ENCODE assay signal across 17 cellular contexts in genomic region chr13:45282994-45283393, GRCh38. TPM values are rescaled to one million over a fixed set of nuclear protein-coding genes. Genes with fewer than 3 reads are reported as not detected.
DNase-seq lines count a peak whose midpoint lies in the region; TF ChIP-seq lines count a peak whose summit lies in the region.
"Had no signal": no experiment of that assay in that cellular context is flagged by ENCODE, and none has a peak within 500 bp of the region (broad histone marks: within the 10 kb centered on the region; RNA-seq: fewer than 3 reads in every experiment).

No MANE protein-coding gene starts in this region.

- DNase-seq in activated naive CD4-positive, alpha-beta T cell treated with anti-CD3 and anti-CD28 coated beads, Interleukin-2, amount 10 ng/mL, durations not matched to agents 7 days and 5 days, result no peak
- no peak for DNase-seq in activated naive CD4-positive, alpha-beta T cell treated with Interleukin-2 at 50 U/mL for 16 hours
- DNase-seq in glutamatergic neuron (no peak), neural progenitor cell (ENCODE audit: low spot score) (no peak), osteoblast (ENCODE audit: insufficient read length, low spot score, missing footprints) (no peak)
- no peak for DNase-seq in activated CD8-positive, alpha-beta memory T cell treated with anti-CD3 and anti-CD28 coated beads for 24 hours
- DNase-seq: Caco-2; CD4-positive, CD25-positive, alpha-beta regulatory T cell; CD8-positive, alpha-beta T cell; DMS153; DND-41; GOT3; HCEC 1CT had no signal

- no peaks in the 10 kb centered on the region for H3K4me1 ChIP-seq in neural progenitor cell
- H3K4me1 ChIP-seq in osteoblast (ENCODE audit: insufficient read depth, low read length), result peaks cover 14% of the 10 kb centered on the region
- H3K4me1 ChIP-seq: BLaER1, Caco-2 had no signal

- H2AFZ ChIP-seq in neural progenitor cell (replicated peaks), result no peak overlapping the region
- no peak overlapping the region for H2AFZ ChIP-seq in osteoblast (ENCODE audit: low read length)

- no peak overlapping the region for H3K27ac ChIP-seq in neural progenitor cell
- no peak overlapping the region for H3K27ac ChIP-seq in osteoblast (ENCODE audit: low read depth, low read length)
- H3K27ac ChIP-seq: 22Rv1, BLaER1, C4-2B had no signal

- H3F3A ChIP-seq in neural progenitor cell (ENCODE audit: low read depth), result no peaks in the 10 kb centered on the region

- no peaks in the 10 kb centered on the region for H3K27me3 ChIP-seq in neural progenitor cell
- no peaks in the 10 kb centered on the region for H3K27me3 ChIP-seq in osteoblast (ENCODE audit: insufficient read depth, low read length)
- H3K27me3 ChIP-seq: BLaER1 had no signal

- H4K20me1 ChIP-seq in neural progenitor cell (ENCODE audit: low read depth) (no peaks in the 10 kb centered on the region), osteoblast (ENCODE audit: insufficient read depth, low read length) (no peaks in the 10 kb centered on the region)
- H4K20me1 ChIP-seq: BLaER1 had no signal

- H3K4me3 ChIP-seq in neural progenitor cell (no peak overlapping the region), osteoblast (ENCODE audit: insufficient read depth, low read length) (no peak overlapping the region)
- H3K4me3 ChIP-seq: BLaER1 had no signal

- H3K36me3 ChIP-seq in neural progenitor cell, result no peaks in the 10 kb centered on the region
- peaks cover 6% of the 10 kb centered on the region for H3K36me3 ChIP-seq in osteoblast (ENCODE audit: insufficient read depth, low read length)

- H3K9ac ChIP-seq in neural progenitor cell, result peak overlapping the region; percentile 19
- H3K9ac ChIP-seq: BLaER1 had no signal

- H3K9me3 ChIP-seq in neural progenitor cell (ENCODE audit: low read depth) (no peaks in the 10 kb centered on the region), osteoblast (ENCODE audit: low read depth, low read length) (no peaks in the 10 kb centered on the region)
- H3K9me3 ChIP-seq: BLaER1, Caco-2 had no signal

- H3K27me3 Mint-ChIP-seq in activated naive CD4-positive, alpha-beta T cell treated with anti-CD3 and anti-CD28 coated beads, Interleukin-2, amount 10 ng/mL, durations not matched to agents 7 days and 5 days, result no peaks in the 10 kb centered on the region
- no peaks in the 10 kb centered on the region for H3K27me3 Mint-ChIP-seq in glutamatergic neuron (ENCODE audit: unreplicated experiment)
- peaks cover 2% of the 10 kb centered on the region for H3K27me3 Mint-ChIP-seq in neural progenitor cell (ENCODE audit: insufficient read depth, low read depth)
- H3K27me3 Mint-ChIP-seq: B cell; CD4-positive, CD25-positive, alpha-beta regulatory T cell had no signal

- H3K79me2 ChIP-seq in neural progenitor cell (ENCODE audit: low read depth) (no peaks in the 10 kb centered on the region), osteoblast (ENCODE audit: insufficient read depth, low read length) (no peaks in the 10 kb centered on the region)

- no peak overlapping the region for H3K4me3 Mint-ChIP-seq in activated naive CD4-positive, alpha-beta T cell treated with anti-CD3 and anti-CD28 coated beads, Interleukin-2, amount 10 ng/mL, durations not matched to agents 7 days and 5 days
- H3K4me3 Mint-ChIP-seq in glutamatergic neuron (ENCODE audit: unreplicated experiment) (peak overlapping the region; percentile 42), neural progenitor cell (no peak overlapping the region)
- H3K4me3 Mint-ChIP-seq: B cell; CD4-positive, CD25-positive, alpha-beta regulatory T cell; CD8-positive, alpha-beta T cell had no signal

- peaks cover 11% of the 10 kb centered on the region for H3K36me3 Mint-ChIP-seq in activated naive CD4-positive, alpha-beta T cell treated with anti-CD3 and anti-CD28 coated beads, Interleukin-2, amount 10 ng/mL, durations not matched to agents 7 days and 5 days
- H3K36me3 Mint-ChIP-seq in glutamatergic neuron (ENCODE audit: unreplicated experiment) (no peaks in the 10 kb centered on the region), neural progenitor cell (peaks cover 9% of the 10 kb centered on the region)

- H3K4me2 ChIP-seq in neural progenitor cell, result no peak overlapping the region
- H3K4me2 ChIP-seq in osteoblast (ENCODE audit: insufficient read depth, low read length), result no peak overlapping the region
- H3K4me2 ChIP-seq: BLaER1 had no signal

- H3K9me3 Mint-ChIP-seq in activated naive CD4-positive, alpha-beta T cell treated with anti-CD3 and anti-CD28 coated beads, Interleukin-2, amount 10 ng/mL, durations not matched to agents 7 days and 5 days, result no peaks in the 10 kb centered on the region
- H3K9me3 Mint-ChIP-seq in glutamatergic neuron (ENCODE audit: unreplicated experiment), result peaks cover 4% of the 10 kb centered on the region
- no peaks in the 10 kb centered on the region for H3K9me3 Mint-ChIP-seq in neural progenitor cell
- H3K9me3 Mint-ChIP-seq: CD4-positive, CD25-positive, alpha-beta regulatory T cell; CD8-positive, alpha-beta T cell had no signal

- TF ChIP-seq CTCF in glutamatergic neuron (IDR thresholded peaks at IDR 0.05; ENCODE audit: partially characterized antibody, unreplicated experiment) (no peak), neural progenitor cell (IDR thresholded peaks at IDR 0.05) (no peak), osteoblast (IDR thresholded peaks at IDR 0.05; ENCODE audit: extremely low read depth, low read depth, low read length) (no peak)

- H3K27ac Mint-ChIP-seq in activated naive CD4-positive, alpha-beta T cell treated with anti-CD3 and anti-CD28 coated beads, Interleukin-2, amount 10 ng/mL, durations not matched to agents 7 days and 5 days, result peak overlapping the region; percentile 26
- H3K27ac Mint-ChIP-seq in glutamatergic neuron (ENCODE audit: unreplicated experiment) (no peak overlapping the region), neural progenitor cell (no peak overlapping the region)
- H3K27ac Mint-ChIP-seq: B cell; CD8-positive, alpha-beta T cell had no signal

- CTCF ChIA-PET in activated naive CD4-positive, alpha-beta T cell treated with anti-CD3 and anti-CD28 coated beads, Interleukin-2, amount 10 ng/mL, durations not matched to agents 7 days and 5 days (lab: Charles Lee), result interaction anchor here (1.3 to 4.2 kb wide), 2 partner anchors 236 to 241 kb away, joined by 4 to 50 read pairs; no protein-coding TSS in a partner anchor

- H3K4me1 Mint-ChIP-seq in activated naive CD4-positive, alpha-beta T cell treated with anti-CD3 and anti-CD28 coated beads, Interleukin-2, amount 10 ng/mL, durations not matched to agents 7 days and 5 days, result no peaks in the 10 kb centered on the region
- H3K4me1 Mint-ChIP-seq in glutamatergic neuron (ENCODE audit: low read depth, unreplicated experiment) (peaks cover 8% of the 10 kb centered on the region), neural progenitor cell (no peaks in the 10 kb centered on the region)

RNA-seq across cellular contexts. Expression of gene TPT1, which starts 58.0 kb away (rescaled TPM):
- 1,515 TPM for total RNA-seq in glutamatergic neuron (ENCODE audit: unreplicated experiment)
- 3,253 and 4,951 TPM in 2 replicates for total RNA-seq in neural progenitor cell (ENCODE audit: low replicate concordance)
- total RNA-seq in osteoblast, result 2,232 and 2,713 TPM in 2 replicates
